ENCODE assay signal across 14 cellular contexts in the genomic region with DNA sequence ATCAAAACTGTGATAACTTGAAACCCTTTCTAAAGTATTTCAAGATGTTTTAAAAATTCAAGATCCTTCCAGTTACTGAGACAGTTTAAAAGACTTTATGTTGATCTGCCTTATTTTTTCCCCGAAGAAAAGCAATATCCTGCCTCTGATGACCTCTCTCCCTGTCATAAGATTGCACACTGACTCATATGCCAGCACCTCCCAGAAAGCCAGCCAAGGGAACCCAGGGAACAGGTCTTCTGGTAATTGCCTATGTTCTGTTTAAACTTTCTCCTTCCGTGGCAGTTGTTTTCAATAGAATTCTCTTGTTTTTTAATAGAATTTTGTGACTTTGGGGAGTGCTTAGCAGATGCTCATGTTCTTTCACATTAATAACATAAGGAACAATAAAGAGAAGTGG.
DNase-seq lines count a peak whose midpoint lies in the region; ATAC-seq and TF ChIP-seq lines count a peak whose summit lies in the region.
"Had no signal": no experiment of that assay in that cellular context is flagged by ENCODE, and none has a peak within 500 bp of the region (broad histone marks: within the 10 kb centered on the region; RNA-seq: fewer than 3 reads in every experiment).

No MANE protein-coding gene starts in this region.

- H3K4me3 ChIP-seq in PC-9 (no peak overlapping the region; the same call in 1 of the 2 replicates), esophagus squamous epithelium (no peak overlapping the region), ovary (no peak overlapping the region)

- TF ChIP-seq EP300 in ovary (IDR thresholded peaks at IDR 0.05), result no peak

- no peak overlapping the region for H3K4me3 Mint-ChIP-seq in activated naive CD4-positive, alpha-beta T cell treated with anti-CD3 and anti-CD28 coated beads, Interleukin-2, amount 10 ng/mL, durations not matched to agents 7 days and 5 days
- no peak overlapping the region for H3K4me3 Mint-ChIP-seq in activated naive CD4-positive, alpha-beta T cell treated with anti-CD3 and anti-CD28 coated beads for 36 hours
- H3K4me3 Mint-ChIP-seq: dendritic cell treated with granulocyte-macrophage colony-stimulating factor and Interleukin-4, amounts not matched to agents 40 ng/mL and 50 ng/mL, for 4 days; T-helper 2 cell treated with Interferon-gamma antibody and Interleukin-4, amounts not matched to agents 5 μg/mL and 100 μg/mL, for 36 hours had no signal

- H3K27ac Mint-ChIP-seq in activated naive CD4-positive, alpha-beta T cell treated with anti-CD3 and anti-CD28 coated beads, Interleukin-2, amount 10 ng/mL, durations not matched to agents 7 days and 5 days, result no peak overlapping the region
- H3K27ac Mint-ChIP-seq in activated naive CD4-positive, alpha-beta T cell treated with anti-CD3 and anti-CD28 coated beads for 36 hours, result no peak overlapping the region
- H3K27ac Mint-ChIP-seq: dendritic cell treated with granulocyte-macrophage colony-stimulating factor and Interleukin-4, amounts not matched to agents 40 ng/mL and 50 ng/mL, for 4 days; T-helper 2 cell treated with Interferon-gamma antibody and Interleukin-4, amounts not matched to agents 5 μg/mL and 100 μg/mL, for 36 hours had no signal

- H3K79me2 ChIP-seq in PC-9 (ENCODE audit: low read depth), result no peaks in the 10 kb centered on the region

- H3K36me3 ChIP-seq in PC-9 (ENCODE audit: low read depth), result no peaks in the 10 kb centered on the region
- no peaks in the 10 kb centered on the region for H3K36me3 ChIP-seq in esophagus squamous epithelium
- no peaks in the 10 kb centered on the region for H3K36me3 ChIP-seq in ovary

- H3K27me3 ChIP-seq in PC-9 (ENCODE audit: insufficient read depth, low read depth) (no peaks in the 10 kb centered on the region), esophagus squamous epithelium (no peaks in the 10 kb centered on the region), ovary (no peaks in the 10 kb centered on the region)

- no peaks in the 10 kb centered on the region for H4K20me1 ChIP-seq in PC-9 (ENCODE audit: insufficient read depth)

- 9 to 38% methylated on average over 2 of the region's 2 CpGs for WGBS in esophagus squamous epithelium, 2 donors
- WGBS in ovary, 3 donors, result 2 to 4% (median 3%) methylated on average over 2 of the region's 2 CpGs

- peaks cover 19% of the 10 kb centered on the region for H3F3A ChIP-seq in PC-9 (ENCODE audit: insufficient read depth, low read depth)

- H3K4me1 ChIP-seq in PC-9 (replicated peaks; ENCODE audit: insufficient read depth) (peaks cover 41% of the 10 kb centered on the region), esophagus squamous epithelium (peaks cover 0 to 55% (median 29%) of the 10 kb centered on the region in 3 donors), ovary (ENCODE audit: insufficient read depth) (peaks cover 3% of the 10 kb centered on the region)

- H3K9me2 ChIP-seq in PC-9 (ENCODE audit: insufficient read depth), result no peaks in the 10 kb centered on the region

- H3K4me1 Mint-ChIP-seq in activated naive CD4-positive, alpha-beta T cell treated with anti-CD3 and anti-CD28 coated beads, Interleukin-2, amount 10 ng/mL, durations not matched to agents 7 days and 5 days, result no peaks in the 10 kb centered on the region
- H3K4me1 Mint-ChIP-seq in activated naive CD4-positive, alpha-beta T cell treated with anti-CD3 and anti-CD28 coated beads for 36 hours (ENCODE audit: low read depth), result no peaks in the 10 kb centered on the region

- no peaks in the 10 kb centered on the region for H3K9me3 ChIP-seq in PC-9 (ENCODE audit: insufficient read depth, low read depth)
- no peaks in the 10 kb centered on the region for H3K9me3 ChIP-seq in esophagus squamous epithelium
- H3K9me3 ChIP-seq in ovary, result no peaks in the 10 kb centered on the region

- DNase-seq in AG09319 (ENCODE audit: extremely low read depth, low read depth), result peak; percentile 25
- peak; percentile 12 to 48 for DNase-seq in PC-9
- no peak for DNase-seq in esophagus squamous epithelium (lab: John Stamatoyannopoulos, UW)
- DNase-seq in ovary, result peak in 3 of 5 donors; percentile 17 to 42 (median 26)
- no peak for DNase-seq in MV-4-11 (lab: John Stamatoyannopoulos, UW)
- DNase-seq in activated naive CD4-positive, alpha-beta T cell treated with anti-CD3 and anti-CD28 coated beads, Interleukin-2, amount 10 ng/mL, durations not matched to agents 7 days and 5 days, result no peak
- no peak for DNase-seq in activated naive CD4-positive, alpha-beta T cell treated with anti-CD3 and anti-CD28 coated beads for 36 hours
- DNase-seq: activated T-cell treated with anti-CD3 and anti-CD28 coated beads for 4 hours, Kasumi-1, kidney, NCI-H748 treated with DMSO at 0.1 percent for 48 hours had no signal

- no peak for ATAC-seq in HG03571 (IDR thresholded peaks at IDR 0.05; ENCODE audit: unreplicated experiment)

- H3K27me3 Mint-ChIP-seq in activated naive CD4-positive, alpha-beta T cell treated with anti-CD3 and anti-CD28 coated beads, Interleukin-2, amount 10 ng/mL, durations not matched to agents 7 days and 5 days, result no peaks in the 10 kb centered on the region
- no peaks in the 10 kb centered on the region for H3K27me3 Mint-ChIP-seq in activated naive CD4-positive, alpha-beta T cell treated with anti-CD3 and anti-CD28 coated beads for 36 hours (ENCODE audit: low read depth)
- H3K27me3 Mint-ChIP-seq: dendritic cell treated with granulocyte-macrophage colony-stimulating factor and Interleukin-4, amounts not matched to agents 40 ng/mL and 50 ng/mL, for 4 days had no signal

- intact Hi-C loops in PC-9 (cut with micrococcal nuclease; ENCODE audit: unreplicated experiment), result loop anchor here (10.0 kb wide), 1 partner anchor 1563 kb away; no protein-coding TSS in a partner anchor
- intact Hi-C loops in esophagus squamous epithelium (cut with DNase I), result loop anchor here (2.0 kb wide), 1 partner anchor 45 kb away; no protein-coding TSS in a partner anchor
- intact Hi-C loops in ovary (cut with DNase I), result no loop called here
- intact Hi-C loops in activated naive CD4-positive, alpha-beta T cell treated with anti-CD3 and anti-CD28 coated beads for 36 hours (cut with micrococcal nuclease), result no loop called here

- no peak overlapping the region for H2AFZ ChIP-seq in PC-9

- H3K27ac ChIP-seq in PC-9 (peak overlapping the region; percentile 19), esophagus squamous epithelium (peak overlapping the region in 3 of 4 donors; percentile 63 to 81 (median 79)), ovary (peak overlapping the region in 1 of 2 donors; percentile 7)

- CTCF ChIA-PET in PC-9 (lab: Charles Lee), result interaction anchor here (0.7 kb wide), 1 partner anchor 45 kb away, joined by 9 read pairs; no protein-coding TSS in a partner anchor
- CTCF ChIA-PET in activated naive CD4-positive, alpha-beta T cell treated with anti-CD3 and anti-CD28 coated beads, Interleukin-2, amount 10 ng/mL, durations not matched to agents 7 days and 5 days (lab: Charles Lee), result no interaction called here
- CTCF ChIA-PET in activated naive CD4-positive, alpha-beta T cell treated with anti-CD3 and anti-CD28 coated beads for 36 hours (lab: Charles Lee), result interaction anchor here (2.0 kb wide), 1 partner anchor 43 kb away, joined by 6 read pairs; no protein-coding TSS in a partner anchor

- POLR2A ChIA-PET in PC-9 (lab: Charles Lee; ENCODE audit: unreplicated experiment), result interaction anchor here (0.7 kb wide), 1 partner anchor 1126 kb away, joined by 11 read pairs; no protein-coding TSS in a partner anchor

- TF ChIP-seq POLR2A in esophagus squamous epithelium (IDR thresholded peaks at IDR 0.05) (no peak), ovary (IDR thresholded peaks at IDR 0.05) (no peak)

- H3K36me3 Mint-ChIP-seq in activated naive CD4-positive, alpha-beta T cell treated with anti-CD3 and anti-CD28 coated beads, Interleukin-2, amount 10 ng/mL, durations not matched to agents 7 days and 5 days, result no peaks in the 10 kb centered on the region
- H3K36me3 Mint-ChIP-seq in activated naive CD4-positive, alpha-beta T cell treated with anti-CD3 and anti-CD28 coated beads for 36 hours (ENCODE audit: low read depth), result no peaks in the 10 kb centered on the region

- peak overlapping the region; percentile 62 for H3K4me2 ChIP-seq in PC-9

- BruUV-seq in PC-9 (replicated peaks; lab: Mats Ljungman, UMichigan), result no TSS peak

- TF ChIP-seq CTCF in AG09319 (IDR thresholded peaks at IDR 0.05; ENCODE audit: low read depth, low read length), result no peak
- TF ChIP-seq CTCF in PC-9 (conservative IDR thresholded peaks at IDR 0.05), result no peak
- no peak for TF ChIP-seq CTCF in esophagus squamous epithelium (IDR thresholded peaks at IDR 0.05)
- no peak for TF ChIP-seq CTCF in ovary (IDR thresholded peaks at IDR 0.05)

- H3K9me3 Mint-ChIP-seq in activated naive CD4-positive, alpha-beta T cell treated with anti-CD3 and anti-CD28 coated beads, Interleukin-2, amount 10 ng/mL, durations not matched to agents 7 days and 5 days, result no peaks in the 10 kb centered on the region
- H3K9me3 Mint-ChIP-seq in activated naive CD4-positive, alpha-beta T cell treated with anti-CD3 and anti-CD28 coated beads for 36 hours, result no peaks in the 10 kb centered on the region
- H3K9me3 Mint-ChIP-seq: dendritic cell treated with granulocyte-macrophage colony-stimulating factor and Interleukin-4, amounts not matched to agents 40 ng/mL and 50 ng/mL, for 4 days had no signal

Comparison
In these comparisons a context has a peak if more than half of its experiments do, and no peak if none do; other contexts are left out.
1. DNase-seq: peak in AG09319 (single experiment), PC-9 (2 of 2) and ovary (3 of 5); none in esophagus squamous epithelium (single experiment), MV-4-11 (single experiment), activated naive CD4-positive, alpha-beta T cell treated with anti-CD3 and anti-CD28 coated beads, Interleukin-2, amount 10 ng/mL, durations not matched to agents 7 days and 5 days (single experiment) and activated naive CD4-positive, alpha-beta T cell treated with anti-CD3 and anti-CD28 coated beads for 36 hours (single experiment).
2. intact Hi-C loops: an anchor here in PC-9 (10.0 kb wide) and esophagus squamous epithelium (2.0 kb wide); none called in ovary and activated naive CD4-positive, alpha-beta T cell treated with anti-CD3 and anti-CD28 coated beads for 36 hours.